18 cellular contexts compared by ENCODE assay signal in the genomic region with DNA sequence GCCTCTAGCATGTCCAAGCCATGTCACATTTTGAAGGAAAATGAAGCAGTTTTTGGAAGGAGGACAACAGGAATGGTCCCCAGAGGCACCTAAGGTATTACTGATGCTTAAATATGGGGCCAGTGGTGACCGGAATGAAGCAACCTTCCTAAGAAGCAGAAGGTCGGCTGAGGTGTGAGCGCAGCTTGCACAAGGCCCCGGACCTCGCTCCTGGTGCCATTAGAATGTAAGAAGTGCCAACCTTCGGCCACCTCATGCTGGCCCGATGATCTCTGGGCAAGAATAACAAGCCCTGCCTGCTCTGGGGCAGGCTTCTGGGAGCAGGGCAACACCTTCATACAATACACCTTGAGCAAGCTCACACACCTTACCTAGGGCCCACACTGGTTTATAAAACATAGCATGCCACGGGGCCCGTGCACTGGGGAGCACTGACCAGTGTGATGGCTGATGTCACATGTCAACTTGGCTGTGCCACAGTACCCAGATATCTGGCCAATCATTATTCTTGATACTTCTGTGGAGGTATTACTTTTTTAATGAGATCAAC. TPM values are rescaled to one million over a fixed set of nuclear protein-coding genes. Genes with fewer than 3 reads are reported as not detected.
DNase-seq lines count a peak whose midpoint lies in the region; ATAC-seq and TF ChIP-seq lines count a peak whose summit lies in the region.
"Had no signal": no experiment of that assay in that cellular context is flagged by ENCODE, and none has a peak within 500 bp of the region (broad histone marks: within the 10 kb centered on the region; RNA-seq: fewer than 3 reads in every experiment).

No MANE protein-coding gene starts in this region.

- H3K79me1 ChIP-seq in mesenchymal stem cell (replicated peaks; ENCODE audit: low read length, poor library complexity, severe bottlenecking) = peaks cover 39% of the 10 kb centered on the region

- H3K27ac Mint-ChIP-seq in CD4-positive, CD25-positive, alpha-beta regulatory T cell = peak overlapping the region; percentile 92 to 96 (median 94)
- H3K27ac Mint-ChIP-seq in activated T-cell treated with anti-CD3 and anti-CD28 coated beads, Interleukin-2, amount 50 U/mL, for 72 hours = peak overlapping the region; percentile 98

- peaks cover 0 to 4% (median 0%) of the 10 kb centered on the region in 7 donors for H3K9me3 Mint-ChIP-seq in CD4-positive, CD25-positive, alpha-beta regulatory T cell
- no peaks in the 10 kb centered on the region for H3K9me3 Mint-ChIP-seq in activated T-cell treated with anti-CD3 and anti-CD28 coated beads, Interleukin-2, amount 50 U/mL, for 72 hours
- H3K9me3 Mint-ChIP-seq: IgD-negative memory B cell had no signal

- no peak overlapping the region for H4K8ac ChIP-seq in mesenchymal stem cell (ENCODE audit: low read length)

- H3K9ac ChIP-seq in DND-41 (ENCODE audit: low read depth, low read length) (peak overlapping the region; percentile 8; the same call in 1 of the 2 replicates), mesenchymal stem cell (ENCODE audit: low read length) (no peak overlapping the region)
- H3K9ac ChIP-seq: GM23248 had no signal

- DNase-seq in CD4-positive, CD25-positive, alpha-beta regulatory T cell = no peak
- no peak for DNase-seq in DND-41
- no peak for DNase-seq in activated T-cell treated with anti-CD3 and anti-CD28 coated beads, Interleukin-2, amount 50 U/mL, for 72 hours
- DNase-seq in mesenchymal stem cell = no peak
- no peak for DNase-seq in NCI-H2081 (lab: John Stamatoyannopoulos, UW)
- DNase-seq in DMS114 treated with DMSO at 0.1 percent for 48 hours (lab: John Stamatoyannopoulos, UW; ENCODE audit: unreplicated experiment) = no peak
- DNase-seq: brain microvascular endothelial cell, DMS79, GM23248, left ventricle myocardium superior, NCI-H187 treated with DMSO at 0.1 percent for 48 hours, NCI-H510A, SIG-M5, spleen, T-helper 9 cell, transverse colon had no signal

- peak overlapping the region; percentile 71 for H3K4me3 ChIP-seq in CD4-positive, CD25-positive, alpha-beta regulatory T cell (ENCODE audit: low read depth, low read length)
- H3K4me3 ChIP-seq in DND-41 (ENCODE audit: low read depth in 1 of 2, low read length in 2 of 2) (no peak overlapping the region), mesenchymal stem cell (ENCODE audit: insufficient read depth in 1 of 2, low read depth in 1 of 2, low read length in 2 of 2) (no peak overlapping the region)
- H3K4me3 ChIP-seq: GM23248, transverse colon had no signal

- peaks cover 29 to 91% (median 68%) of the 10 kb centered on the region in 4 donors for H3K4me1 Mint-ChIP-seq in CD4-positive, CD25-positive, alpha-beta regulatory T cell
- H3K4me1 Mint-ChIP-seq in activated T-cell treated with anti-CD3 and anti-CD28 coated beads, Interleukin-2, amount 50 U/mL, for 72 hours (ENCODE audit: low read depth) = peaks cover 88% of the 10 kb centered on the region

- H2BK15ac ChIP-seq in mesenchymal stem cell (ENCODE audit: low read depth, poor library complexity, severe bottlenecking) = no peak overlapping the region

- H3K18ac ChIP-seq in mesenchymal stem cell (ENCODE audit: low read depth in 1 of 2, low read length in 2 of 2) = no peak overlapping the region

- H3K23ac ChIP-seq in mesenchymal stem cell (ENCODE audit: low read length in 2 of 2) = no peak overlapping the region

- TF ChIP-seq CTCF in DND-41 (IDR thresholded peaks at IDR 0.05; ENCODE audit: borderline replicate concordance, extremely low read depth, low read length, poor library complexity, severe bottlenecking) = no peak

- H3K27me3 Mint-ChIP-seq in CD4-positive, CD25-positive, alpha-beta regulatory T cell = no peaks in the 10 kb centered on the region
- H3K27me3 Mint-ChIP-seq in activated T-cell treated with anti-CD3 and anti-CD28 coated beads, Interleukin-2, amount 50 U/mL, for 72 hours (ENCODE audit: low read depth) = no peaks in the 10 kb centered on the region
- H3K27me3 Mint-ChIP-seq: IgD-negative memory B cell had no signal

- H2BK12ac ChIP-seq in mesenchymal stem cell (ENCODE audit: low read length in 2 of 2) = peak overlapping the region in 1 of 2 experiments; percentile 43

- no peak overlapping the region for H2BK120ac ChIP-seq in mesenchymal stem cell (ENCODE audit: low read depth, low read length)

- WGBS in mesenchymal stem cell = 94% methylated on average over 9 of the region's 9 CpGs

- no peak overlapping the region for H2BK5ac ChIP-seq in mesenchymal stem cell (ENCODE audit: low read depth, low read length, poor library complexity, severe bottlenecking)

- peaks cover 47% of the 10 kb centered on the region for H3K36me3 ChIP-seq in CD4-positive, CD25-positive, alpha-beta regulatory T cell (ENCODE audit: control insufficient read depth, insufficient read depth, low read length)
- peaks cover 71% of the 10 kb centered on the region for H3K36me3 ChIP-seq in DND-41 (ENCODE audit: insufficient read depth, low read length)
- peaks cover 0 to 20% of the 10 kb centered on the region in 2 experiments for H3K36me3 ChIP-seq in mesenchymal stem cell (ENCODE audit: control insufficient read depth in 1 of 2, insufficient read depth in 2 of 2, low read depth in 1 of 2, low read length in 2 of 2)
- H3K36me3 ChIP-seq: brain microvascular endothelial cell, transverse colon had no signal

- no peak overlapping the region for H3K14ac ChIP-seq in mesenchymal stem cell (ENCODE audit: low read length in 2 of 2)

- H3K4me2 ChIP-seq in DND-41 (ENCODE audit: insufficient read depth, low read length) = no peak overlapping the region
- H3K4me2 ChIP-seq in mesenchymal stem cell (ENCODE audit: low read length, poor library complexity, severe bottlenecking) = no peak overlapping the region

- no peaks in the 10 kb centered on the region for H3K9me3 ChIP-seq in CD4-positive, CD25-positive, alpha-beta regulatory T cell (ENCODE audit: control insufficient read depth in 2 of 2, low read length in 2 of 2)
- H3K9me3 ChIP-seq in DND-41 (ENCODE audit: insufficient read depth, low read length, severe bottlenecking) (no peaks in the 10 kb centered on the region), mesenchymal stem cell (ENCODE audit: control insufficient read depth, low read length) (no peaks in the 10 kb centered on the region)
- H3K9me3 ChIP-seq: spleen, transverse colon had no signal

- peak overlapping the region; percentile 11 for H4K91ac ChIP-seq in mesenchymal stem cell (ENCODE audit: low read length)

- no peak overlapping the region for H2AK5ac ChIP-seq in mesenchymal stem cell (ENCODE audit: low read length, severe bottlenecking)

- H3K27me3 ChIP-seq in CD4-positive, CD25-positive, alpha-beta regulatory T cell (ENCODE audit: control insufficient read depth, insufficient read depth, low read length) = no peaks in the 10 kb centered on the region
- no peaks in the 10 kb centered on the region for H3K27me3 ChIP-seq in DND-41 (ENCODE audit: insufficient read depth, low read length, poor library complexity)
- H3K27me3 ChIP-seq in mesenchymal stem cell (ENCODE audit: control insufficient read depth in 1 of 2, insufficient read depth in 1 of 2, low read length in 2 of 2) = no peaks in the 10 kb centered on the region
- H3K27me3 ChIP-seq: brain microvascular endothelial cell, spleen, transverse colon had no signal

- peak overlapping the region; percentile 66 to 83 (median 80) for H3K4me3 Mint-ChIP-seq in CD4-positive, CD25-positive, alpha-beta regulatory T cell
- peak overlapping the region; percentile 85 to 93 for H3K4me3 Mint-ChIP-seq in activated T-cell treated with anti-CD3 and anti-CD28 coated beads, Interleukin-2, amount 50 U/mL, for 72 hours

- H4K20me1 ChIP-seq in DND-41 (ENCODE audit: insufficient read depth, low read length) = peaks cover 77% of the 10 kb centered on the region

- H2AFZ ChIP-seq in DND-41 (ENCODE audit: low read depth, low read length) = no peak overlapping the region
- no peak overlapping the region for H2AFZ ChIP-seq in mesenchymal stem cell (ENCODE audit: low read depth, low read length)
- H2AFZ ChIP-seq: GM23248 had no signal

- peaks cover 65% of the 10 kb centered on the region for H3K36me3 Mint-ChIP-seq in CD4-positive, CD25-positive, alpha-beta regulatory T cell
- H3K36me3 Mint-ChIP-seq in activated T-cell treated with anti-CD3 and anti-CD28 coated beads, Interleukin-2, amount 50 U/mL, for 72 hours (ENCODE audit: insufficient read depth in 2 of 2) = peaks cover 28 to 40% of the 10 kb centered on the region in 2 donors

- H3K27ac ChIP-seq in CD4-positive, CD25-positive, alpha-beta regulatory T cell (ENCODE audit: insufficient read depth, low read length, poor library complexity, severe bottlenecking) = peak overlapping the region; percentile 79
- peak overlapping the region; percentile 77 for H3K27ac ChIP-seq in DND-41 (ENCODE audit: low read length)
- H3K27ac ChIP-seq in mesenchymal stem cell (ENCODE audit: low read length, poor library complexity, severe bottlenecking) = no peak overlapping the region
- H3K27ac ChIP-seq: brain microvascular endothelial cell, GM23248 had no signal

- H3K4me1 ChIP-seq in CD4-positive, CD25-positive, alpha-beta regulatory T cell (ENCODE audit: control insufficient read depth, insufficient read depth, low read length, poor library complexity, severe bottlenecking) = peaks cover 83% of the 10 kb centered on the region
- H3K4me1 ChIP-seq in DND-41 (ENCODE audit: insufficient read depth, low read length) (peaks cover 90% of the 10 kb centered on the region), mesenchymal stem cell (ENCODE audit: control insufficient read depth, insufficient read depth, low read depth, low read length) (peaks cover 24% of the 10 kb centered on the region)

- peaks cover 91% of the 10 kb centered on the region for H3K79me2 ChIP-seq in DND-41 (ENCODE audit: insufficient read depth, low read length)

- no peak for ATAC-seq in CD4-positive, CD25-positive, alpha-beta regulatory T cell (ENCODE audit: low read depth in 2 of 2)
- ATAC-seq in DND-41 (ENCODE audit: insufficient read depth, low read depth) = no peak
- no peak for ATAC-seq in activated T-cell treated with anti-CD3 and anti-CD28 coated beads, Interleukin-2, amount 50 U/mL, for 72 hours (replicated peaks in 1 of 2)
- ATAC-seq in HG03571 (IDR thresholded peaks at IDR 0.05; ENCODE audit: unreplicated experiment) = no peak
- ATAC-seq: left ventricle myocardium superior had no signal

- H3K4ac ChIP-seq in mesenchymal stem cell (ENCODE audit: low read depth in 1 of 2, low read length in 2 of 2) = peak overlapping the region in 1 of 2 experiments; percentile 35

RNA-seq across cellular contexts. Expression of gene SEMA4D, which starts 21.9 kb away (rescaled TPM):
- total RNA-seq in CD4-positive, CD25-positive, alpha-beta regulatory T cell = 480 TPM
- polyA plus RNA-seq in CD4-positive, CD25-positive, alpha-beta regulatory T cell = 100 to 1,000 TPM in 1 of 4 donors, 10 to 100 TPM in 3; 67.5 to 108 (median 90.2) TPM
- total RNA-seq in activated T-cell treated with anti-CD3 and anti-CD28 coated beads, Interleukin-2, amount 50 U/mL, for 72 hours = 100 to 1,000 TPM; 182 to 198 TPM
- polyA plus RNA-seq in mesenchymal stem cell (2013, experiment 1 of 2) = 3.2 TPM
- polyA plus RNA-seq in mesenchymal stem cell (2013, experiment 2 of 2) = 3.2 TPM
